1 cellular context compared by ENCODE assay signal in the genomic region with DNA sequence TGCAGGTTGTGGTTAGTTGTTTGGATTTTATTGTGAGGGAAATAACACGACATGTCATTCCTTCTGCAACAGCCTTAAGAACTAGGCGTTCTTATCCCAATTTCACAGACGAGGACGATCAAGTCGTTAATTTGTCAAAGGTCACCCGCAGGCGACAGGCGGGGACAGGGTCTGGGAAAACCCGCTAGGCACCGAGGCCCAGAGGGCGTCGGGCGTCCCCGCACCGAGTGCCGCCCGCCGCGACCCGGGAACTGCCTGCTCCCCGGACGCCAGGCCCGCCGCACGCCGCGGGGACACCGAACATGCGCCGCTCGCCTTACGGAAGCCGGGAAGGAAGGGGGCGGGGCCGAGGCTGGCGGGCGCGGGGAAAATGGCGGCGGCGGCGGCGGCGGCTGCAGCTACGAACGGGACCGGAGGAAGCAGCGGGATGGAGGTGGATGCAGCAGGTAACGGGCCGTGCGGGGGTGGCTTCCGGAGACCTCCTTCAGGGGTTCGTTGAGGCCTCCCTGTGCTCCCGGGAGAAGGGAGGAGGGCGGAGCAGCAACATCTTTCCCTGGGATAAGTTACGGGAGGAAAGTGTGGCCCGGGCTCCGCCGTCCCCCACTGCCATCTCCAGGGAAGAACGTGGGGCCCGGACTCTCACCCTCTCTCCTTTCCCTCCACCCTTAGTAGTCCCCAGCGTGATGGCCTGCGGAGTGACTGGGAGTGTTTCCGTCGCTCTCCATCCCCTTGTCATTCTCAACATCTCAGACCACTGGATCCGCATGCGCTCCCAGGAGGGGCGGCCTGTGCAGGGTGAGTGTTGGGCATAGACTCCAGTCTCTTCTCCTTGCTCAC.
A peak's percentile ranks its signal among the peaks of the same experiment; 100 is the strongest.
TF ChIP-seq lines count a peak whose summit lies in the region.

A gene (plus strand): TSS at position 349 of the 837 bp plus-strand sequence. CDS start 22 bp downstream, at position 371.

TF ChIP-seq in HCT116, 20 proteins besides CTCF, POLR2A, EP300 and RAD21 (continued from another document):
- peak; percentile 96 for TF ChIP-seq POLR2AphosphoS5 (IDR thresholded peaks at IDR 0.05; ENCODE audit: low read depth, low read length)
- no peak for TF ChIP-seq FOSL1 (IDR thresholded peaks at IDR 0.05; ENCODE audit: low read depth)
- TF ChIP-seq EZH2 (IDR thresholded peaks at IDR 0.05): no peak
- TF ChIP-seq TCF7L2 (IDR thresholded peaks at IDR 0.05; ENCODE audit: borderline replicate concordance, extremely low read depth, insufficient read depth, insufficient read length): no peak
- no peak for TF ChIP-seq EGR1 (IDR thresholded peaks at IDR 0.05; ENCODE audit: low read depth)
- TF ChIP-seq JUND (IDR thresholded peaks at IDR 0.05): no peak
- no peak for TF ChIP-seq SP1 (IDR thresholded peaks at IDR 0.05; ENCODE audit: low read depth)
